1 cellular context compared by ENCODE assay signal in genomic region chr2:191013876-191014652, GRCh38.
TF ChIP-seq lines count a peak whose summit lies in the region.

STAT1 (minus strand) TSS chr2:191014171; CDS start chr2:191010003, 4,168 bp downstream.

TF ChIP-seq in HepG2, 621 proteins besides CTCF, POLR2A, EP300 and RAD21 (continued from another document):
- TF ChIP-seq ZNF724P (CRISPR knock-in tag; IDR thresholded peaks at IDR 0.05; ENCODE audit: borderline replicate concordance) (peak; percentile 71; the same call in 1 of the 2 replicates), ZFP41 (CRISPR knock-in tag; IDR thresholded peaks at IDR 0.05; ENCODE audit: borderline replicate concordance) (peak; percentile 92; the same call in 1 of the 2 replicates), TCF7L2 (IDR thresholded peaks at IDR 0.05; ENCODE audit: low read depth, low read length) (no peak), FOXK1 (CRISPR knock-in tag; IDR thresholded peaks at IDR 0.05; ENCODE audit: borderline replicate concordance, low read depth) (peak; percentile 99), ZNF333 (CRISPR knock-in tag; IDR thresholded peaks at IDR 0.05; ENCODE audit: borderline replicate concordance) (peak; percentile 95; the same call in 1 of the 2 replicates), PCBP2 (optimal IDR thresholded peaks at IDR 0.05; ENCODE audit: low read depth, low read length, poor library complexity, severe bottlenecking) (no peak), NCOA2 (CRISPR knock-in tag; IDR thresholded peaks at IDR 0.05) (peak; percentile 84), AKNA (CRISPR knock-in tag; IDR thresholded peaks at IDR 0.05; ENCODE audit: borderline replicate concordance) (no peak), ZSCAN30 (CRISPR knock-in tag; IDR thresholded peaks at IDR 0.05) (0 out of 2 replicates have a peak, but pooled peaks have one; percentile 82), PBX2 (CRISPR knock-in tag; IDR thresholded peaks at IDR 0.05) (no peak), ZNF33B (CRISPR knock-in tag; IDR thresholded peaks at IDR 0.05) (peak; percentile 55; the same call in 1 of the 2 replicates), HOXA5 (CRISPR knock-in tag; IDR thresholded peaks at IDR 0.05) (peak; percentile 94), ZNF691 (CRISPR knock-in tag; IDR thresholded peaks at IDR 0.05; ENCODE audit: borderline replicate concordance, low read depth) (peak; percentile 88), ZMAT3 (CRISPR knock-in tag; conservative IDR thresholded peaks at IDR 0.05) (peak; percentile 96), PLRG1 (conservative IDR thresholded peaks at IDR 0.05) (no peak), ELF3 (CRISPR knock-in tag; IDR thresholded peaks at IDR 0.05) (peak; percentile 93), RFX3 (CRISPR knock-in tag; IDR thresholded peaks at IDR 0.05) (peak; percentile 51; the same call in 1 of the 2 replicates), XRCC5 (optimal IDR thresholded peaks at IDR 0.05; ENCODE audit: low read length) (peak; percentile 98), TAF1 (CRISPR knock-in tag; IDR thresholded peaks at IDR 0.05) (peak; percentile 94), ZNF558 (CRISPR knock-in tag; IDR thresholded peaks at IDR 0.05; ENCODE audit: borderline replicate concordance) (peak; percentile 90), NCOA1 (CRISPR knock-in tag; IDR thresholded peaks at IDR 0.05) (peak; percentile 84; the same call in 1 of the 2 replicates), ZNF264 (CRISPR knock-in tag; IDR thresholded peaks at IDR 0.05) (peak; percentile 78; the same call in 1 of the 2 replicates), ZEB1 (IDR thresholded peaks at IDR 0.05; ENCODE audit: insufficient replicate concordance, low read depth) (peak; percentile 69), ZNF7 (CRISPR knock-in tag; IDR thresholded peaks at IDR 0.05) (no peak), NFYB (CRISPR knock-in tag; IDR thresholded peaks at IDR 0.05) (peak; percentile 94), AGO1 (IDR thresholded peaks at IDR 0.05; ENCODE audit: low read depth, low read length, poor library complexity, severe bottlenecking) (peak; percentile 63), AHDC1 (CRISPR knock-in tag; IDR thresholded peaks at IDR 0.05; ENCODE audit: borderline replicate concordance) (peak; percentile 87; the same call in 1 of the 2 replicates), AGO2 (optimal IDR thresholded peaks at IDR 0.05; ENCODE audit: low read depth, low read length) (peak; percentile 87), ZSCAN31 (CRISPR knock-in tag; IDR thresholded peaks at IDR 0.05; ENCODE audit: low read depth) (no peak; the same call in none of the 2 replicates), GABPB1 (CRISPR knock-in tag; IDR thresholded peaks at IDR 0.05) (peak; percentile 99), ESRRA (CRISPR knock-in tag; IDR thresholded peaks at IDR 0.05; ENCODE audit: low read depth) (peak; percentile 67; the same call in 1 of the 2 replicates)
- TF ChIP-seq, protein P1, sequence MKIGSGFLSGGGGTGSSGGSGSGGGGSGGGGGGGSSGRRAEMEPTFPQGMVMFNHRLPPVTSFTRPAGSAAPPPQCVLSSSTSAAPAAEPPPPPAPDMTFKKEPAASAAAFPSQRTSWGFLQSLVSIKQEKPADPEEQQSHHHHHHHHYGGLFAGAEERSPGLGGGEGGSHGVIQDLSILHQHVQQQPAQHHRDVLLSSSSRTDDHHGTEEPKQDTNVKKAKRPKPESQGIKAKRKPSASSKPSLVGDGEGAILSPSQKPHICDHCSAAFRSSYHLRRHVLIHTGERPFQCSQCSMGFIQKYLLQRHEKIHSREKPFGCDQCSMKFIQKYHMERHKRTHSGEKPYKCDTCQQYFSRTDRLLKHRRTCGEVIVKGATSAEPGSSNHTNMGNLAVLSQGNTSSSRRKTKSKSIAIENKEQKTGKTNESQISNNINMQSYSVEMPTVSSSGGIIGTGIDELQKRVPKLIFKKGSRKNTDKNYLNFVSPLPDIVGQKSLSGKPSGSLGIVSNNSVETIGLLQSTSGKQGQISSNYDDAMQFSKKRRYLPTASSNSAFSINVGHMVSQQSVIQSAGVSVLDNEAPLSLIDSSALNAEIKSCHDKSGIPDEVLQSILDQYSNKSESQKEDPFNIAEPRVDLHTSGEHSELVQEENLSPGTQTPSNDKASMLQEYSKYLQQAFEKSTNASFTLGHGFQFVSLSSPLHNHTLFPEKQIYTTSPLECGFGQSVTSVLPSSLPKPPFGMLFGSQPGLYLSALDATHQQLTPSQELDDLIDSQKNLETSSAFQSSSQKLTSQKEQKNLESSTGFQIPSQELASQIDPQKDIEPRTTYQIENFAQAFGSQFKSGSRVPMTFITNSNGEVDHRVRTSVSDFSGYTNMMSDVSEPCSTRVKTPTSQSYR (CRISPR knock-in tag; IDR thresholded peaks at IDR 0.05; ENCODE audit: borderline replicate concordance): peak; percentile 59
- TF ChIP-seq, protein P2, sequence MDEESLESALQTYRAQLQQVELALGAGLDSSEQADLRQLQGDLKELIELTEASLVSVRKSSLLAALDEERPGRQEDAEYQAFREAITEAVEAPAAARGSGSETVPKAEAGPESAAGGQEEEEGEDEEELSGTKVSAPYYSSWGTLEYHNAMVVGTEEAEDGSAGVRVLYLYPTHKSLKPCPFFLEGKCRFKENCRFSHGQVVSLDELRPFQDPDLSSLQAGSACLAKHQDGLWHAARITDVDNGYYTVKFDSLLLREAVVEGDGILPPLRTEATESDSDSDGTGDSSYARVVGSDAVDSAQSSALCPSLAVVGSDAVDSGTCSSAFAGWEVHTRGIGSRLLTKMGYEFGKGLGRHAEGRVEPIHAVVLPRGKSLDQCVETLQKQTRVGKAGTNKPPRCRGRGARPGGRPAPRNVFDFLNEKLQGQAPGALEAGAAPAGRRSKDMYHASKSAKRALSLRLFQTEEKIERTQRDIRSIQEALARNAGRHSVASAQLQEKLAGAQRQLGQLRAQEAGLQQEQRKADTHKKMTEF (CRISPR knock-in tag; IDR thresholded peaks at IDR 0.05): peak; percentile 100
- TF ChIP-seq, protein P3, sequence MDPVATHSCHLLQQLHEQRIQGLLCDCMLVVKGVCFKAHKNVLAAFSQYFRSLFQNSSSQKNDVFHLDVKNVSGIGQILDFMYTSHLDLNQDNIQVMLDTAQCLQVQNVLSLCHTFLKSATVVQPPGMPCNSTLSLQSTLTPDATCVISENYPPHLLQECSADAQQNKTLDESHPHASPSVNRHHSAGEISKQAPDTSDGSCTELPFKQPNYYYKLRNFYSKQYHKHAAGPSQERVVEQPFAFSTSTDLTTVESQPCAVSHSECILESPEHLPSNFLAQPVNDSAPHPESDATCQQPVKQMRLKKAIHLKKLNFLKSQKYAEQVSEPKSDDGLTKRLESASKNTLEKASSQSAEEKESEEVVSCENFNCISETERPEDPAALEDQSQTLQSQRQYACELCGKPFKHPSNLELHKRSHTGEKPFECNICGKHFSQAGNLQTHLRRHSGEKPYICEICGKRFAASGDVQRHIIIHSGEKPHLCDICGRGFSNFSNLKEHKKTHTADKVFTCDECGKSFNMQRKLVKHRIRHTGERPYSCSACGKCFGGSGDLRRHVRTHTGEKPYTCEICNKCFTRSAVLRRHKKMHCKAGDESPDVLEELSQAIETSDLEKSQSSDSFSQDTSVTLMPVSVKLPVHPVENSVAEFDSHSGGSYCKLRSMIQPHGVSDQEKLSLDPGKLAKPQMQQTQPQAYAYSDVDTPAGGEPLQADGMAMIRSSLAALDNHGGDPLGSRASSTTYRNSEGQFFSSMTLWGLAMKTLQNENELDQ (CRISPR knock-in tag; IDR thresholded peaks at IDR 0.05; ENCODE audit: borderline replicate concordance): no peak
- TF ChIP-seq, protein P4, sequence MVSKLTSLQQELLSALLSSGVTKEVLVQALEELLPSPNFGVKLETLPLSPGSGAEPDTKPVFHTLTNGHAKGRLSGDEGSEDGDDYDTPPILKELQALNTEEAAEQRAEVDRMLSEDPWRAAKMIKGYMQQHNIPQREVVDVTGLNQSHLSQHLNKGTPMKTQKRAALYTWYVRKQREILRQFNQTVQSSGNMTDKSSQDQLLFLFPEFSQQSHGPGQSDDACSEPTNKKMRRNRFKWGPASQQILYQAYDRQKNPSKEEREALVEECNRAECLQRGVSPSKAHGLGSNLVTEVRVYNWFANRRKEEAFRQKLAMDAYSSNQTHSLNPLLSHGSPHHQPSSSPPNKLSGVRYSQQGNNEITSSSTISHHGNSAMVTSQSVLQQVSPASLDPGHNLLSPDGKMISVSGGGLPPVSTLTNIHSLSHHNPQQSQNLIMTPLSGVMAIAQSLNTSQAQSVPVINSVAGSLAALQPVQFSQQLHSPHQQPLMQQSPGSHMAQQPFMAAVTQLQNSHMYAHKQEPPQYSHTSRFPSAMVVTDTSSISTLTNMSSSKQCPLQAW (CRISPR knock-in tag; IDR thresholded peaks at IDR 0.05): peak; percentile 96
